ENCODE assay signal across 8 cellular contexts in the genomic region with DNA sequence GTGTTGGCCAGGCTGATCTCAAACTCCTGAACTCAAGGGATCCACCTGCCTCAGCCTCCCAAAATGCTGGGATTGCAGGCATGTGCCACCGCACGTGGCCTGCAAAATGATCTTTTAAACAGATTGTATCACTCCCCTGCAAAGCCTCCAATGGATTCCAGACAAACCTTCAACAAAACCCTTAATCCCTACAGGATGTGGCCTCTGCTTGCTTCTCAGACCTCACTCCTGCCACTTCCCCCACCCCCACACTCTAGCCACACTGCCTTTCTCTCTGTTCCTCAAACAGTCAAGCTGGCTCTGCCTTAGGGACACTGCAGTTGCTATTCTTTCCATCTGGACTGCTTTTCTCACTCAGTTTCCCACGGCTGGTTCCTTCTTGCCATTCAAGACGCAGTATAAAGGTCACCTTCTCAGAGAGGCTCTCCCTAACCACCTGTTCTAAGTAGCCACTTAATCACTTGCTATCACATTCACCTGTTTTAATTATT. TPM values are rescaled to one million over a fixed set of nuclear protein-coding genes. Genes with fewer than 3 reads are reported as not detected.
DNase-seq lines count a peak whose midpoint lies in the region; ATAC-seq and TF ChIP-seq lines count a peak whose summit lies in the region.

No MANE protein-coding gene starts in this region.

- no peaks in the 10 kb centered on the region for H3K9me2 ChIP-seq in PC-9 (ENCODE audit: insufficient read depth)

- H3K9me3 ChIP-seq in HAP-1 = no peaks in the 10 kb centered on the region
- no peaks in the 10 kb centered on the region for H3K9me3 ChIP-seq in PC-9 (ENCODE audit: insufficient read depth, low read depth)

- intact Hi-C loops in PC-9 (cut with micrococcal nuclease; ENCODE audit: unreplicated experiment) = loop anchor here (2.0 to 5.0 kb wide), 2 partner anchors 23 to 34 kb away; no protein-coding TSS in a partner anchor
- intact Hi-C loops in left cardiac atrium (cut with DNase I) = no loop called here

- no peak overlapping the region for H2AFZ ChIP-seq in PC-9

- CTCF ChIA-PET in PC-9 (lab: Charles Lee) = interaction anchor here (0.5 to 0.7 kb wide), 2 partner anchors 58 to 76 kb away, joined by 3 to 4 read pairs; no protein-coding TSS in a partner anchor

- no peaks in the 10 kb centered on the region for H3K79me2 ChIP-seq in PC-9 (ENCODE audit: low read depth)

- peak overlapping the region; percentile 21 for H3K4me2 ChIP-seq in PC-9

- no peaks in the 10 kb centered on the region for H4K20me1 ChIP-seq in PC-9 (ENCODE audit: insufficient read depth)

- DNase-seq in ELF-1 (ENCODE audit: low read depth, low spot score) (peak; percentile 80), HAP-1 (ENCODE audit: low spot score in 2 of 2) (peak; percentile 21 to 60), PC-9 (peak; percentile 41 to 56), left cardiac atrium (no peak), NCI-H446 (lab: John Stamatoyannopoulos, UW) (no peak), T1000 (lab: John Stamatoyannopoulos, UW) (no peak)
- DNase-seq in stimulated activated CD8-positive, alpha-beta memory T cell treated with anti-CD3 and anti-CD28 coated beads, Interleukin-4, amount 100 ng/mL, for 48 hours = no peak

- H3F3A ChIP-seq in PC-9 (ENCODE audit: insufficient read depth, low read depth) = peaks cover 27% of the 10 kb centered on the region

- TF ChIP-seq CTCF in PC-9 (conservative IDR thresholded peaks at IDR 0.05) = no peak

- no peaks in the 10 kb centered on the region for H3K27me3 ChIP-seq in HAP-1 (ENCODE audit: low read depth)
- no peaks in the 10 kb centered on the region for H3K27me3 ChIP-seq in PC-9 (ENCODE audit: insufficient read depth, low read depth)

- peaks cover 5% of the 10 kb centered on the region; the same call in 1 of the 2 replicates for H3K4me1 ChIP-seq in HAP-1
- peaks cover 62% of the 10 kb centered on the region for H3K4me1 ChIP-seq in PC-9 (replicated peaks; ENCODE audit: insufficient read depth)

- POLR2A ChIA-PET in PC-9 (lab: Charles Lee; ENCODE audit: unreplicated experiment) = interaction anchor here (0.7 kb wide), 1 partner anchor 43 kb away, joined by 6 read pairs; no protein-coding TSS in a partner anchor

- ATAC-seq in left cardiac atrium (peak; percentile 43 to 64), SK-N-SH treated with all-trans-retinoic acid at 6 μM for 48 hours (no peak)

- H3K4me3 ChIP-seq in HAP-1 (no peak overlapping the region), PC-9 (no peak overlapping the region)

- in situ Hi-C loops in HAP-1 (cut with MboI; ENCODE audit: low sequenced_read_pairs) = no loop called here

- no TSS peak for BruUV-seq in PC-9 (replicated peaks; lab: Mats Ljungman, UMichigan)

- H3K36me3 ChIP-seq in HAP-1 (replicated peaks) (no peaks in the 10 kb centered on the region), PC-9 (ENCODE audit: low read depth) (no peaks in the 10 kb centered on the region)

- peak overlapping the region; percentile 42 for H3K27ac ChIP-seq in PC-9

TF ChIP-seq in SK-N-SH treated with all-trans-retinoic acid at 6 μM for 48 hours, 23 proteins besides CTCF, POLR2A, EP300 and RAD21:
- no peak for TF ChIP-seq ESRRG (CRISPR knock-in tag; IDR thresholded peaks at IDR 0.05)
- TF ChIP-seq TCF4 (CRISPR knock-in tag; IDR thresholded peaks at IDR 0.05; ENCODE audit: borderline replicate concordance) = no peak
- TF ChIP-seq, protein P1, sequence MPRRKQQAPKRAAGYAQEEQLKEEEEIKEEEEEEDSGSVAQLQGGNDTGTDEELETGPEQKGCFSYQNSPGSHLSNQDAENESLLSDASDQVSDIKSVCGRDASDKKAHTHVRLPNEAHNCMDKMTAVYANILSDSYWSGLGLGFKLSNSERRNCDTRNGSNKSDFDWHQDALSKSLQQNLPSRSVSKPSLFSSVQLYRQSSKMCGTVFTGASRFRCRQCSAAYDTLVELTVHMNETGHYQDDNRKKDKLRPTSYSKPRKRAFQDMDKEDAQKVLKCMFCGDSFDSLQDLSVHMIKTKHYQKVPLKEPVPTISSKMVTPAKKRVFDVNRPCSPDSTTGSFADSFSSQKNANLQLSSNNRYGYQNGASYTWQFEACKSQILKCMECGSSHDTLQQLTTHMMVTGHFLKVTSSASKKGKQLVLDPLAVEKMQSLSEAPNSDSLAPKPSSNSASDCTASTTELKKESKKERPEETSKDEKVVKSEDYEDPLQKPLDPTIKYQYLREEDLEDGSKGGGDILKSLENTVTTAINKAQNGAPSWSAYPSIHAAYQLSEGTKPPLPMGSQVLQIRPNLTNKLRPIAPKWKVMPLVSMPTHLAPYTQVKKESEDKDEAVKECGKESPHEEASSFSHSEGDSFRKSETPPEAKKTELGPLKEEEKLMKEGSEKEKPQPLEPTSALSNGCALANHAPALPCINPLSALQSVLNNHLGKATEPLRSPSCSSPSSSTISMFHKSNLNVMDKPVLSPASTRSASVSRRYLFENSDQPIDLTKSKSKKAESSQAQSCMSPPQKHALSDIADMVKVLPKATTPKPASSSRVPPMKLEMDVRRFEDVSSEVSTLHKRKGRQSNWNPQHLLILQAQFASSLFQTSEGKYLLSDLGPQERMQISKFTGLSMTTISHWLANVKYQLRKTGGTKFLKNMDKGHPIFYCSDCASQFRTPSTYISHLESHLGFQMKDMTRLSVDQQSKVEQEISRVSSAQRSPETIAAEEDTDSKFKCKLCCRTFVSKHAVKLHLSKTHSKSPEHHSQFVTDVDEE (CRISPR knock-in tag; IDR thresholded peaks at IDR 0.05) = no peak
- TF ChIP-seq ZFP3 (CRISPR knock-in tag; IDR thresholded peaks at IDR 0.05) = no peak
- TF ChIP-seq OSR1 (CRISPR knock-in tag; IDR thresholded peaks at IDR 0.05) = no peak
- TF ChIP-seq RARB (CRISPR knock-in tag; IDR thresholded peaks at IDR 0.05) = no peak
- no peak for TF ChIP-seq TOX (CRISPR knock-in tag; IDR thresholded peaks at IDR 0.05; ENCODE audit: borderline replicate concordance)
- TF ChIP-seq, protein P2, sequence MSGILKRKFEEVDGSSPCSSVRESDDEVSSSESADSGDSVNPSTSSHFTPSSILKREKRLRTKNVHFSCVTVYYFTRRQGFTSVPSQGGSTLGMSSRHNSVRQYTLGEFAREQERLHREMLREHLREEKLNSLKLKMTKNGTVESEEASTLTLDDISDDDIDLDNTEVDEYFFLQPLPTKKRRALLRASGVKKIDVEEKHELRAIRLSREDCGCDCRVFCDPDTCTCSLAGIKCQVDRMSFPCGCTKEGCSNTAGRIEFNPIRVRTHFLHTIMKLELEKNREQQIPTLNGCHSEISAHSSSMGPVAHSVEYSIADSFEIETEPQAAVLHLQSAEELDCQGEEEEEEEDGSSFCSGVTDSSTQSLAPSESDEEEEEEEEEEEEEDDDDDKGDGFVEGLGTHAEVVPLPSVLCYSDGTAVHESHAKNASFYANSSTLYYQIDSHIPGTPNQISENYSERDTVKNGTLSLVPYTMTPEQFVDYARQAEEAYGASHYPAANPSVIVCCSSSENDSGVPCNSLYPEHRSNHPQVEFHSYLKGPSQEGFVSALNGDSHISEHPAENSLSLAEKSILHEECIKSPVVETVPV (CRISPR knock-in tag; IDR thresholded peaks at IDR 0.05) = no peak
- TF ChIP-seq, protein P3, sequence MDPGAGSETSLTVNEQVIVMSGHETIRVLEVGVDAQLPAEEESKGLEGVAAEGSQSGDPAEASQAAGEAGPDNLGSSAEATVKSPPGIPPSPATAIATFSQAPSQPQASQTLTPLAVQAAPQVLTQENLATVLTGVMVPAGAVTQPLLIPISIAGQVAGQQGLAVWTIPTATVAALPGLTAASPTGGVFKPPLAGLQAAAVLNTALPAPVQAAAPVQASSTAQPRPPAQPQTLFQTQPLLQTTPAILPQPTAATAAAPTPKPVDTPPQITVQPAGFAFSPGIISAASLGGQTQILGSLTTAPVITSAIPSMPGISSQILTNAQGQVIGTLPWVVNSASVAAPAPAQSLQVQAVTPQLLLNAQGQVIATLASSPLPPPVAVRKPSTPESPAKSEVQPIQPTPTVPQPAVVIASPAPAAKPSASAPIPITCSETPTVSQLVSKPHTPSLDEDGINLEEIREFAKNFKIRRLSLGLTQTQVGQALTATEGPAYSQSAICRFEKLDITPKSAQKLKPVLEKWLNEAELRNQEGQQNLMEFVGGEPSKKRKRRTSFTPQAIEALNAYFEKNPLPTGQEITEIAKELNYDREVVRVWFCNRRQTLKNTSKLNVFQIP (CRISPR knock-in tag; IDR thresholded peaks at IDR 0.05; ENCODE audit: borderline replicate concordance, low read depth) = no peak
- TF ChIP-seq ISL1 (CRISPR knock-in tag; IDR thresholded peaks at IDR 0.05) = no peak
- TF ChIP-seq BACH2 (CRISPR knock-in tag; IDR thresholded peaks at IDR 0.05; ENCODE audit: borderline replicate concordance) = no peak
- TF ChIP-seq GLIS3 (CRISPR knock-in tag; IDR thresholded peaks at IDR 0.05) = no peak
- TF ChIP-seq CSDC2 (CRISPR knock-in tag; IDR thresholded peaks at IDR 0.05) = no peak
- TF ChIP-seq ZC3H10 (CRISPR knock-in tag; IDR thresholded peaks at IDR 0.05) = no peak
- TF ChIP-seq ZNF8 (CRISPR knock-in tag; IDR thresholded peaks at IDR 0.05) = no peak
- TF ChIP-seq, protein P4, sequence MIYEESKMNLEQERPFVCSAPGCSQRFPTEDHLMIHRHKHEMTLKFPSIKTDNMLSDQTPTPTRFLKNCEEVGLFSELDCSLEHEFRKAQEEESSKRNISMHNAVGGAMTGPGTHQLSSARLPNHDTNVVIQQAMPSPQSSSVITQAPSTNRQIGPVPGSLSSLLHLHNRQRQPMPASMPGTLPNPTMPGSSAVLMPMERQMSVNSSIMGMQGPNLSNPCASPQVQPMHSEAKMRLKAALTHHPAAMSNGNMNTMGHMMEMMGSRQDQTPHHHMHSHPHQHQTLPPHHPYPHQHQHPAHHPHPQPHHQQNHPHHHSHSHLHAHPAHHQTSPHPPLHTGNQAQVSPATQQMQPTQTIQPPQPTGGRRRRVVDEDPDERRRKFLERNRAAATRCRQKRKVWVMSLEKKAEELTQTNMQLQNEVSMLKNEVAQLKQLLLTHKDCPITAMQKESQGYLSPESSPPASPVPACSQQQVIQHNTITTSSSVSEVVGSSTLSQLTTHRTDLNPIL (CRISPR knock-in tag; IDR thresholded peaks at IDR 0.05; ENCODE audit: low read depth) = no peak
TF ChIP-seq in SK-N-SH treated with all-trans-retinoic acid at 6 μM for 48 hours: peak in this region for 0.

RNA-seq across cellular contexts. Expression of a gene that starts 47.3 kb away (rescaled TPM):
- total RNA-seq in PC-9 (2021) = 709 and 770 TPM in 2 replicates
- 100 to 1,000 TPM; 271 to 327 TPM for total RNA-seq in left cardiac atrium

RNA-seq across cellular contexts. Expression of a gene that starts 54.9 kb away (rescaled TPM):
- total RNA-seq in PC-9 (2021) (84.6 and 154 TPM in 2 replicates), left cardiac atrium (100 to 1,000 TPM in 1 of 2 donors, 10 to 100 TPM in 1; 69.4 to 160 TPM)

Comparison
In these comparisons a context has a peak if more than half of its experiments do, and no peak if none do; other contexts are left out.
1. DNase-seq: peak in ELF-1 (single experiment), HAP-1 (2 of 2) and PC-9 (2 of 2); none in left cardiac atrium (single experiment), NCI-H446 (0 of 2), T1000 (single experiment) and stimulated activated CD8-positive, alpha-beta memory T cell treated with anti-CD3 and anti-CD28 coated beads, Interleukin-4, amount 100 ng/mL, for 48 hours (single experiment).